In the genomic region with DNA sequence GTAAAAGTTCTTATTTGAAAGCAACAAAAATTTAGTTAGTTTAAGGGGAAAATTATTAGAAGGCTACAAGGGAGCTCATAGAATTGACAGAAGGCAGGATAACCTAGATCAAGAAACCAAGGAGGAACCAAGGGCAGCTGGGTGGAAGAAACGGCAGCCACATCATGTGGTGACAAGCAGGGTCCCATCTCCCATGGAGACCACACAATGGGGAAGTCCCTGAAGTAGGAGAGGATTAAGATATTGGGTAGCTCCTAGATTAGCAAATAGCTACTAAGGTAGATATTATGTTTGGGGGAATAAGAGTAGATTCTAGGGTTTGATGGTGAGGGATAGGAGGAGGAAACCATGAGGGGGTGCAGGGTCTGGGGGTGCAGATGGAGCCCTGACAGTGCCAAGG, we compare ENCODE assay signal across 24 cellular contexts.
"Had no signal": no experiment of that assay in that cellular context is flagged by ENCODE, and none has a peak within 500 bp of the region (broad histone marks: within the 10 kb centered on the region; RNA-seq: fewer than 3 reads in every experiment).

No MANE protein-coding gene starts in this region.

- H3K4me3 Mint-ChIP-seq: activated CD8-positive, alpha-beta T cell treated with anti-CD3 and anti-CD28 coated beads for 36 hours; activated T-cell treated with anti-CD3 and anti-CD28 coated beads, Interleukin-2, amount 50 U/mL, for 4 hours; naive thymus-derived CD4-positive, alpha-beta T cell; stimulated activated naive CD8-positive, alpha-beta T cell treated with anti-CD3 and anti-CD28 coated beads, Interleukin-15, Interleukin-2, amounts not matched to agents 100 ng/mL and 50 ng/mL, for 24 hours; T-cell had no signal

- H3K36me3 Mint-ChIP-seq: T-cell had no signal

- H3K9me3 Mint-ChIP-seq: activated CD8-positive, alpha-beta T cell treated with anti-CD3 and anti-CD28 coated beads for 36 hours; stimulated activated naive CD8-positive, alpha-beta T cell treated with anti-CD3 and anti-CD28 coated beads, Interleukin-15, Interleukin-2, amounts not matched to agents 100 ng/mL and 50 ng/mL, for 24 hours; T-cell had no signal

- H3K27ac ChIP-seq: adrenal gland, colonic mucosa, foreskin keratinocyte, lower lobe of right lung, ovary, right lobe of liver, suprapubic skin, WERI-Rb-1 had no signal

- H3K4me1 ChIP-seq: adrenal gland, colonic mucosa, lower lobe of right lung, right lobe of liver, suprapubic skin had no signal

- DNase-seq: activated CD8-positive, alpha-beta T cell treated with anti-CD3 and anti-CD28 coated beads for 36 hours; activated effector memory CD4-positive, alpha-beta T cell treated with Interleukin-2 at 50 U/mL for 16 hours; activated naive CD4-positive, alpha-beta T cell treated with anti-CD3 and anti-CD28 coated beads, Interleukin-2, amount 50 U/mL, for 16 hours; activated T-cell treated with anti-CD3 and anti-CD28 coated beads, Interleukin-2, amount 50 U/mL, for 4 hours; adrenal gland; central memory CD4-positive, alpha-beta T cell; colonic mucosa; foreskin keratinocyte; head of caudate nucleus; left cardiac atrium; lower lobe of right lung; mucosa of descending colon; naive thymus-derived CD4-positive, alpha-beta T cell; ovary; right lobe of liver; stimulated activated CD4-positive, alpha-beta T cell treated with anti-CD3 and anti-CD28 coated beads, Interleukin-4, amount 100 ng/mL, for 4 hours; stimulated activated CD8-positive, alpha-beta memory T cell treated with anti-CD3 and anti-CD28 coated beads, Interleukin-4, amount 100 ng/mL, for 48 hours; T-cell; T1000; trophoblast cell; WERI-Rb-1 had no signal

- H3K27me3 Mint-ChIP-seq: activated CD8-positive, alpha-beta T cell treated with anti-CD3 and anti-CD28 coated beads for 36 hours had no signal

- H3K4me2 ChIP-seq: smooth muscle cell had no signal

- H3K4me3 ChIP-seq: adrenal gland, colonic mucosa, lower lobe of right lung, mucosa of descending colon, ovary, right lobe of liver, smooth muscle cell, suprapubic skin had no signal

- H3K27ac Mint-ChIP-seq: activated CD8-positive, alpha-beta T cell treated with anti-CD3 and anti-CD28 coated beads for 36 hours; naive thymus-derived CD4-positive, alpha-beta T cell; stimulated activated naive CD8-positive, alpha-beta T cell treated with anti-CD3 and anti-CD28 coated beads, Interleukin-15, Interleukin-2, amounts not matched to agents 100 ng/mL and 50 ng/mL, for 24 hours; T-cell had no signal

- H3K9me3 ChIP-seq: adrenal gland, colonic mucosa, lower lobe of right lung, mucosa of descending colon, ovary, right lobe of liver, suprapubic skin had no signal

- H3K4me1 Mint-ChIP-seq: naive thymus-derived CD4-positive, alpha-beta T cell; T-cell had no signal

- H3K27me3 ChIP-seq: adrenal gland, colonic mucosa, foreskin keratinocyte, ovary, right lobe of liver, suprapubic skin had no signal

- H3K36me3 ChIP-seq: adrenal gland, colonic mucosa, lower lobe of right lung, ovary, right lobe of liver, suprapubic skin, WERI-Rb-1 had no signal
